Comparison of ENCODE assay signal across 10 cellular contexts in genomic region chr21:44354775-44355771, GRCh38. TPM values are rescaled to one million over a fixed set of nuclear protein-coding genes. Genes with fewer than 3 reads are reported as not detected.
DNase-seq lines count a peak whose midpoint lies in the region; ATAC-seq and TF ChIP-seq lines count a peak whose summit lies in the region.
"Had no signal": no experiment of that assay in that cellular context is flagged by ENCODE, and none has a peak within 500 bp of the region (broad histone marks: within the 10 kb centered on the region; RNA-seq: fewer than 3 reads in every experiment).

No MANE protein-coding gene starts in this region.

- H3K4me1 ChIP-seq in neuronal stem cell (ENCODE audit: control insufficient read depth in 2 of 2, insufficient read depth in 1 of 2, low read depth in 1 of 2, low read length in 2 of 2), result peaks cover 0 to 10% of the 10 kb centered on the region in 2 donors
- H3K4me1 ChIP-seq in tibial artery, result peaks cover 0 to 7% (median under 1%) of the 10 kb centered on the region in 4 donors

- no peak overlapping the region for H4K91ac ChIP-seq in neuronal stem cell (ENCODE audit: low read depth, low read length, poor library complexity)

- H3K4me3 Mint-ChIP-seq in activated T-helper 17 cell treated with anti-CD3 and anti-CD28 coated beads, Interleukin-2, amount 50 U/mL, for 72 hours, result peak overlapping the region; percentile 86

- peaks cover 43% of the 10 kb centered on the region for H3K36me3 Mint-ChIP-seq in activated T-helper 17 cell treated with anti-CD3 and anti-CD28 coated beads, Interleukin-2, amount 50 U/mL, for 72 hours (ENCODE audit: low read depth)

- H3K9me3 ChIP-seq in neuronal stem cell (replicated peaks in 1 of 2; ENCODE audit: control insufficient read depth in 2 of 2, insufficient read depth in 1 of 2, low read depth in 1 of 2, low read length in 2 of 2), result no peaks in the 10 kb centered on the region
- no peaks in the 10 kb centered on the region for H3K9me3 ChIP-seq in tibial artery
- H3K9me3 ChIP-seq: heart right ventricle had no signal

- H3K14ac ChIP-seq in neuronal stem cell (ENCODE audit: low read length), result no peak overlapping the region

- H2BK15ac ChIP-seq in neuronal stem cell (ENCODE audit: low read length), result no peak overlapping the region

- no peak overlapping the region for H2BK12ac ChIP-seq in neuronal stem cell (ENCODE audit: low read length)

- no peaks in the 10 kb centered on the region for H3K36me3 ChIP-seq in neuronal stem cell (replicated peaks in 1 of 2; ENCODE audit: control insufficient read depth in 2 of 2, insufficient read depth in 2 of 2, low read length in 2 of 2)
- no peaks in the 10 kb centered on the region for H3K36me3 ChIP-seq in tibial artery

- H3K23ac ChIP-seq in neuronal stem cell (ENCODE audit: low read depth, low read length, poor library complexity), result no peak overlapping the region

- no peak overlapping the region for H4K8ac ChIP-seq in neuronal stem cell (ENCODE audit: low read depth, low read length)

- H3K18ac ChIP-seq in neuronal stem cell (ENCODE audit: low read length), result no peak overlapping the region

- H2BK120ac ChIP-seq in neuronal stem cell (ENCODE audit: low read depth, low read length), result no peak overlapping the region

- H3K4ac ChIP-seq in neuronal stem cell (ENCODE audit: low read length), result no peak overlapping the region

- no peaks in the 10 kb centered on the region for H3K9me3 Mint-ChIP-seq in activated T-helper 17 cell treated with anti-CD3 and anti-CD28 coated beads, Interleukin-2, amount 50 U/mL, for 72 hours

- no peaks in the 10 kb centered on the region for H3K27me3 Mint-ChIP-seq in activated T-helper 17 cell treated with anti-CD3 and anti-CD28 coated beads, Interleukin-2, amount 50 U/mL, for 72 hours

- peak overlapping the region; percentile 46 for H2AFZ ChIP-seq in neuronal stem cell (ENCODE audit: low read length)

- H3K4me1 Mint-ChIP-seq in activated T-helper 17 cell treated with anti-CD3 and anti-CD28 coated beads, Interleukin-2, amount 50 U/mL, for 72 hours, result peaks cover 24% of the 10 kb centered on the region

- DNase-seq in Jurkat, Clone E6-1 (ENCODE audit: low read depth, low spot score), result peak; percentile 91
- no peak for DNase-seq in neuronal stem cell (ENCODE audit: low spot score)
- no peak for DNase-seq in tibial artery
- DNase-seq: heart right ventricle, HFFc6, SHP77 treated with DMSO at 0.1 percent for 48 hours had no signal

- no CpG with 5 or more reads among the region's 24 CpGs for WGBS in neuronal stem cell (ENCODE audit: extremely low coverage in 2 of 2, insufficient read length in 2 of 2, insufficient replicate concordance in 1 of 2), 2 donors

- H3K27ac ChIP-seq in neuronal stem cell (replicated peaks; ENCODE audit: low read length), result no peak overlapping the region
- H3K27ac ChIP-seq in tibial artery, result no peak overlapping the region

- intact Hi-C loops in tibial artery (cut with DNase I; ENCODE audit: low total_unique reads), result no loop called here

- H3K4me2 ChIP-seq in neuronal stem cell (ENCODE audit: insufficient read depth, low read length, poor library complexity, severe bottlenecking), result no peak overlapping the region

- H3K27ac Mint-ChIP-seq in activated T-helper 17 cell treated with anti-CD3 and anti-CD28 coated beads, Interleukin-2, amount 50 U/mL, for 72 hours, result peak overlapping the region; percentile 81
- H3K27ac Mint-ChIP-seq: HFFc6 had no signal

- TF ChIP-seq CTCF in tibial artery (IDR thresholded peaks at IDR 0.05), result no peak

- ATAC-seq in activated T-helper 17 cell treated with anti-CD3 and anti-CD28 coated beads, Interleukin-2, amount 50 U/mL, for 72 hours (replicated peaks), result peak; percentile 60
- no peak for ATAC-seq in GM21526 (IDR thresholded peaks at IDR 0.05; ENCODE audit: low FRiP score, unreplicated experiment)
- ATAC-seq in HG02938 (IDR thresholded peaks at IDR 0.05; ENCODE audit: unreplicated experiment), result no peak

- H3K4me3 ChIP-seq in GM08714 (ENCODE audit: low read length), result peak overlapping the region; percentile 44; the same call in 1 of the 2 replicates
- H3K4me3 ChIP-seq in Jurkat, Clone E6-1 (ENCODE audit: low read length), result peak overlapping the region; percentile 61
- no peak overlapping the region for H3K4me3 ChIP-seq in neuronal stem cell (ENCODE audit: low read length in 2 of 2)
- no peak overlapping the region for H3K4me3 ChIP-seq in tibial artery

- H2AK5ac ChIP-seq in neuronal stem cell (ENCODE audit: low read depth, low read length), result peak overlapping the region; percentile 37

- no peak overlapping the region for H2BK5ac ChIP-seq in neuronal stem cell (ENCODE audit: low read length)

- H3K9ac ChIP-seq in neuronal stem cell (ENCODE audit: low read depth, low read length, poor library complexity), result no peak overlapping the region

- H3K79me1 ChIP-seq in neuronal stem cell (ENCODE audit: low read depth, low read length), result peaks cover 2% of the 10 kb centered on the region

- H3K27me3 ChIP-seq in neuronal stem cell (ENCODE audit: control insufficient read depth in 3 of 3, insufficient read depth in 3 of 3, low read depth in 1 of 3, low read length in 3 of 3) (peaks cover 0 to 15% (median 0%) of the 10 kb centered on the region in 3 experiments), tibial artery (peaks cover 0 to 49% of the 10 kb centered on the region in 2 donors)

RNA-seq across cellular contexts. Expression of gene TRPM2, which starts 1.7 kb away (rescaled TPM):
- polyA plus RNA-seq in Jurkat, Clone E6-1 (2012; ENCODE audit: insufficient read depth, insufficient read length), result 14.1 TPM
- 10 to 100 TPM; 10.7 to 25.6 TPM for total RNA-seq in activated T-helper 17 cell treated with anti-CD3 and anti-CD28 coated beads, Interleukin-2, amount 50 U/mL, for 72 hours
- polyA plus RNA-seq in neuronal stem cell (2013, experiment 1 of 2), result 0.03 TPM
- polyA plus RNA-seq in neuronal stem cell (2013, experiment 2 of 2), result 0.03 TPM

RNA-seq across cellular contexts. Expression of gene CFAP410, which starts 15.9 kb away (rescaled TPM):
- 18.0 TPM for polyA plus RNA-seq in Jurkat, Clone E6-1 (2012; ENCODE audit: insufficient read depth, insufficient read length)
- 10 to 100 TPM; 13.7 to 16.4 TPM for total RNA-seq in activated T-helper 17 cell treated with anti-CD3 and anti-CD28 coated beads, Interleukin-2, amount 50 U/mL, for 72 hours
- 13.0 TPM for polyA plus RNA-seq in neuronal stem cell (2013, experiment 1 of 2)
- 12.0 TPM for polyA plus RNA-seq in neuronal stem cell (2013, experiment 2 of 2)

RNA-seq across cellular contexts. Expression of gene PFKL, which starts 55.2 kb away (rescaled TPM):
- 56.7 TPM for polyA plus RNA-seq in Jurkat, Clone E6-1 (2012; ENCODE audit: insufficient read depth, insufficient read length)
- total RNA-seq in activated T-helper 17 cell treated with anti-CD3 and anti-CD28 coated beads, Interleukin-2, amount 50 U/mL, for 72 hours, result 100 to 1,000 TPM; 150 to 184 TPM
- 37.4 TPM for polyA plus RNA-seq in neuronal stem cell (2013, experiment 1 of 2)
- polyA plus RNA-seq in neuronal stem cell (2013, experiment 2 of 2), result 35.9 TPM

Comparison
In these comparisons a context has a peak if more than half of its experiments do, and no peak if none do; other contexts are left out.
1. H3K4me3 ChIP-seq: peak in GM08714 (single experiment) and Jurkat, Clone E6-1 (single experiment); none in neuronal stem cell (0 of 2) and tibial artery (0 of 2).